Comparison of ENCODE assay signal across 8 cellular contexts in genomic region chr4:100093091-100093866, GRCh38.
DNase-seq lines count a peak whose midpoint lies in the region; ATAC-seq lines count a peak whose summit lies in the region.

No MANE protein-coding gene starts in this region.

- peak overlapping the region; percentile 90 to 91 for H3K27ac Mint-ChIP-seq in T-cell

- POLR2A ChIA-PET in T-cell (lab: Charles Lee), result interaction anchor here (0.5 to 0.7 kb wide), 6 partner anchors 29 to 1095 kb away, joined by 3 to 4 read pairs (median 3); no protein-coding TSS in a partner anchor

- CTCF ChIA-PET in T-cell (lab: Charles Lee), result interaction anchor here (0.5 to 2.4 kb wide), 50 partner anchors 8 to 1831 kb away, joined by 3 to 22 read pairs (median 4); partner anchors contain the start of genes H2AZ1 (in 1 of the 2), LAMTOR3 (in 1 of the 2), METAP1 (in 1 of the 2) and TRMT10A (in 1 of the 2)

- DNase-seq in NCI-H128 (lab: John Stamatoyannopoulos, UW; ENCODE audit: unreplicated experiment) (peak; percentile 24), T-cell (peak; percentile 55 to 95 (median 90)), amniotic epithelial cell (ENCODE audit: low read depth) (peak; percentile 88), left ventricle myocardium superior (peak; percentile 68), retina (peak; percentile 79), DMS79 treated with DMSO at 0.1 percent for 48 hours (lab: John Stamatoyannopoulos, UW) (no peak)

- peak; percentile 83 for ATAC-seq in GM18498 (IDR thresholded peaks at IDR 0.05; ENCODE audit: unreplicated experiment)
- ATAC-seq in HG02870 (IDR thresholded peaks at IDR 0.05; ENCODE audit: unreplicated experiment), result peak; percentile 73
- ATAC-seq in T-cell (replicated peaks in 1 of 4), result peak; percentile 98 to 99 (median 98)
- peak; percentile 88 for ATAC-seq in left ventricle myocardium superior

- peak overlapping the region; percentile 7 to 44 (median 35) for H3K4me3 Mint-ChIP-seq in T-cell

- H3K27me3 Mint-ChIP-seq in T-cell, result peaks cover 0 to 4% of the 10 kb centered on the region in 2 donors

- intact Hi-C loops in left ventricle myocardium superior (cut with micrococcal nuclease), result loop anchor here (10.0 kb wide), 1 partner anchor 652 kb away; no protein-coding TSS in a partner anchor

- H3K9me3 Mint-ChIP-seq in T-cell, result no peaks in the 10 kb centered on the region

- peaks cover 16 to 30% (median 29%) of the 10 kb centered on the region in 3 donors for H3K4me1 Mint-ChIP-seq in T-cell

- no peaks in the 10 kb centered on the region for H3K36me3 Mint-ChIP-seq in T-cell
